2 cellular contexts compared by ENCODE assay signal in the genomic region with DNA sequence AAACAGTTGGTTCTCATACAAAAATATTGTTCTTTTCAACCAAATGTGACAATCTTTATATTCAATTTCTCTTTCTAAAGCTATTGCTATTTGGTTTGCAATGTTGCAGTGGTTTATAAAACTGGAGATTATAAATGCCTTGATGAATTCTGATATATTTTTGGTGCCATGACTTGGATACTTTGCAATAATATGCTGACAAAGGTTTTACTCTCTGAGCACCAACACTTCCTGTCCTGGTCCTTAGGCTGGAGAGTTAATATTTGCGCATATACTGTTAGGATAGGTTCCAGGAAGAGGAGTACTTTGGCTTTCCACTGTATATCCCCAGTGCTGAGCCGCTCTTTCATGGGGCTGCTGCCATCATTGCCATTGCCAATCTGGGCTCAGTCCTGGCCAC.
TF ChIP-seq lines count a peak whose summit lies in the region.

No MANE protein-coding gene starts in this region.

TF ChIP-seq in A549, 52 proteins besides CTCF, POLR2A, EP300 and RAD21 (continued from another document):
- TF ChIP-seq, protein P1, sequence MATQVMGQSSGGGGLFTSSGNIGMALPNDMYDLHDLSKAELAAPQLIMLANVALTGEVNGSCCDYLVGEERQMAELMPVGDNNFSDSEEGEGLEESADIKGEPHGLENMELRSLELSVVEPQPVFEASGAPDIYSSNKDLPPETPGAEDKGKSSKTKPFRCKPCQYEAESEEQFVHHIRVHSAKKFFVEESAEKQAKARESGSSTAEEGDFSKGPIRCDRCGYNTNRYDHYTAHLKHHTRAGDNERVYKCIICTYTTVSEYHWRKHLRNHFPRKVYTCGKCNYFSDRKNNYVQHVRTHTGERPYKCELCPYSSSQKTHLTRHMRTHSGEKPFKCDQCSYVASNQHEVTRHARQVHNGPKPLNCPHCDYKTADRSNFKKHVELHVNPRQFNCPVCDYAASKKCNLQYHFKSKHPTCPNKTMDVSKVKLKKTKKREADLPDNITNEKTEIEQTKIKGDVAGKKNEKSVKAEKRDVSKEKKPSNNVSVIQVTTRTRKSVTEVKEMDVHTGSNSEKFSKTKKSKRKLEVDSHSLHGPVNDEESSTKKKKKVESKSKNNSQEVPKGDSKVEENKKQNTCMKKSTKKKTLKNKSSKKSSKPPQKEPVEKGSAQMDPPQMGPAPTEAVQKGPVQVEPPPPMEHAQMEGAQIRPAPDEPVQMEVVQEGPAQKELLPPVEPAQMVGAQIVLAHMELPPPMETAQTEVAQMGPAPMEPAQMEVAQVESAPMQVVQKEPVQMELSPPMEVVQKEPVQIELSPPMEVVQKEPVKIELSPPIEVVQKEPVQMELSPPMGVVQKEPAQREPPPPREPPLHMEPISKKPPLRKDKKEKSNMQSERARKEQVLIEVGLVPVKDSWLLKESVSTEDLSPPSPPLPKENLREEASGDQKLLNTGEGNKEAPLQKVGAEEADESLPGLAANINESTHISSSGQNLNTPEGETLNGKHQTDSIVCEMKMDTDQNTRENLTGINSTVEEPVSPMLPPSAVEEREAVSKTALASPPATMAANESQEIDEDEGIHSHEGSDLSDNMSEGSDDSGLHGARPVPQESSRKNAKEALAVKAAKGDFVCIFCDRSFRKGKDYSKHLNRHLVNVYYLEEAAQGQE (IDR thresholded peaks at IDR 0.05) = no peak
- TF ChIP-seq MAFK (IDR thresholded peaks at IDR 0.05; ENCODE audit: partially characterized antibody) (peak; percentile 71), CHD4 (IDR thresholded peaks at IDR 0.05; ENCODE audit: borderline replicate concordance) (no peak), NR3C1 (IDR thresholded peaks at IDR 0.05) (no peak), HDAC2 (IDR thresholded peaks at IDR 0.05) (no peak)

TF ChIP-seq in H1, 55 proteins besides CTCF, POLR2A, EP300 and RAD21 (continued from another document):
- TF ChIP-seq SAP30 (IDR thresholded peaks at IDR 0.05; ENCODE audit: insufficient read depth, insufficient replicate concordance, low read length) = no peak
- TF ChIP-seq TBP (IDR thresholded peaks at IDR 0.05; ENCODE audit: low read depth, low read length) = no peak
- TF ChIP-seq, protein P2, sequence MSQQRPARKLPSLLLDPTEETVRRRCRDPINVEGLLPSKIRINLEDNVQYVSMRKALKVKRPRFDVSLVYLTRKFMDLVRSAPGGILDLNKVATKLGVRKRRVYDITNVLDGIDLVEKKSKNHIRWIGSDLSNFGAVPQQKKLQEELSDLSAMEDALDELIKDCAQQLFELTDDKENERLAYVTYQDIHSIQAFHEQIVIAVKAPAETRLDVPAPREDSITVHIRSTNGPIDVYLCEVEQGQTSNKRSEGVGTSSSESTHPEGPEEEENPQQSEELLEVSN (IDR thresholded peaks at IDR 0.05) = no peak
- TF ChIP-seq TAF1 (IDR thresholded peaks at IDR 0.05; ENCODE audit: low read depth, low read length) = no peak
- TF ChIP-seq, protein P3, sequence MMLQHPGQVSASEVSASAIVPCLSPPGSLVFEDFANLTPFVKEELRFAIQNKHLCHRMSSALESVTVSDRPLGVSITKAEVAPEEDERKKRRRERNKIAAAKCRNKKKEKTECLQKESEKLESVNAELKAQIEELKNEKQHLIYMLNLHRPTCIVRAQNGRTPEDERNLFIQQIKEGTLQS (IDR thresholded peaks at IDR 0.05; ENCODE audit: insufficient read depth, low read depth, low read length) = no peak
- no peak for TF ChIP-seq POLR2AphosphoS5 (IDR thresholded peaks at IDR 0.05; ENCODE audit: low read depth, low read length)
- no peak for TF ChIP-seq CEBPB (IDR thresholded peaks at IDR 0.05; ENCODE audit: low read depth, low read length)
- TF ChIP-seq NRF1 (IDR thresholded peaks at IDR 0.05; ENCODE audit: low read depth, low read length) = no peak
- no peak for TF ChIP-seq RFX5 (IDR thresholded peaks at IDR 0.05; ENCODE audit: borderline replicate concordance, low read depth, low read length)
- no peak for TF ChIP-seq CTBP2 (IDR thresholded peaks at IDR 0.05; ENCODE audit: borderline replicate concordance, insufficient read depth, insufficient read length, low read length)
- no peak for TF ChIP-seq BACH1 (IDR thresholded peaks at IDR 0.05; ENCODE audit: low read length)
- no peak for TF ChIP-seq PHF8 (conservative IDR thresholded peaks at IDR 0.05; ENCODE audit: low read depth, low read length)
